Comparison of ENCODE assay signal across 8 cellular contexts in genomic region chr12:57229041-57229633, GRCh38. TPM values are rescaled to one million over a fixed set of nuclear protein-coding genes. Genes with fewer than 3 reads are reported as not detected.
DNase-seq lines count a peak whose midpoint lies in the region; ATAC-seq, FAIRE-seq and TF ChIP-seq lines count a peak whose summit lies in the region.

No MANE protein-coding gene starts in this region.

- POLR2A ChIA-PET in activated CD4-positive, alpha-beta T cell treated with anti-CD3 and anti-CD28 coated beads for 36 hours (lab: Charles Lee): interaction anchor here (0.6 to 2.6 kb wide), 6 partner anchors 9 to 149 kb away, joined by 3 to 17 read pairs (median 4); partner anchors contain the start of gene STAT6

- H3K4me3 Mint-ChIP-seq in activated CD4-positive, alpha-beta T cell treated with anti-CD3 and anti-CD28 coated beads for 36 hours: peak overlapping the region; percentile 100
- peak overlapping the region; percentile 91 for H3K4me3 Mint-ChIP-seq in astrocyte (ENCODE audit: unreplicated experiment)

- CTCF ChIA-PET in activated CD4-positive, alpha-beta T cell treated with anti-CD3 and anti-CD28 coated beads for 36 hours (lab: Charles Lee): interaction anchor here (0.5 to 10.5 kb wide), 14 partner anchors 10 to 839 kb away, joined by 3 to 282 read pairs (median 4); partner anchors contain the start of genes ARHGAP9, PIP4K2C and STAT6

- no peak for TF ChIP-seq POLR2A in H54 (IDR thresholded peaks at IDR 0.05; ENCODE audit: low read depth, low read length)

- peaks cover 38% of the 10 kb centered on the region for H3K79me2 ChIP-seq in astrocyte (ENCODE audit: insufficient read depth, low read length)

- H3K36me3 Mint-ChIP-seq in activated CD4-positive, alpha-beta T cell treated with anti-CD3 and anti-CD28 coated beads for 36 hours (ENCODE audit: low read depth): peaks cover 45% of the 10 kb centered on the region
- peaks cover 27% of the 10 kb centered on the region for H3K36me3 Mint-ChIP-seq in astrocyte (ENCODE audit: low read depth, unreplicated experiment)

- no peaks in the 10 kb centered on the region for H3K9me3 ChIP-seq in astrocyte (ENCODE audit: insufficient read depth, low read depth, low read length)
- no peaks in the 10 kb centered on the region for H3K9me3 ChIP-seq in mononuclear cell (ENCODE audit: low read depth, low read length)

- peaks cover 24% of the 10 kb centered on the region for H3K27me3 ChIP-seq in astrocyte (ENCODE audit: insufficient read depth, low read length)
- peaks cover 35% of the 10 kb centered on the region for H3K27me3 ChIP-seq in mononuclear cell (ENCODE audit: insufficient read depth, low read length)

- peak; percentile 18 for ATAC-seq in activated CD4-positive, alpha-beta T cell treated with anti-CD3 and anti-CD28 coated beads for 36 hours

- H3K27ac ChIP-seq in astrocyte (ENCODE audit: low read depth, low read length): peak overlapping the region; percentile 97

- H3K9me3 Mint-ChIP-seq in activated CD4-positive, alpha-beta T cell treated with anti-CD3 and anti-CD28 coated beads for 36 hours (ENCODE audit: low read depth): no peaks in the 10 kb centered on the region
- no peaks in the 10 kb centered on the region for H3K9me3 Mint-ChIP-seq in astrocyte (ENCODE audit: unreplicated experiment)

- peaks cover 45% of the 10 kb centered on the region for H4K20me1 ChIP-seq in astrocyte (ENCODE audit: insufficient read depth, low read length)

- H3K27ac Mint-ChIP-seq in activated CD4-positive, alpha-beta T cell treated with anti-CD3 and anti-CD28 coated beads for 36 hours: peak overlapping the region; percentile 99
- H3K27ac Mint-ChIP-seq in astrocyte (ENCODE audit: unreplicated experiment): peak overlapping the region; percentile 96

- H2AFZ ChIP-seq in astrocyte (ENCODE audit: low read depth, low read length): peak overlapping the region; percentile 30

- peaks cover 59% of the 10 kb centered on the region for H3K4me1 Mint-ChIP-seq in activated CD4-positive, alpha-beta T cell treated with anti-CD3 and anti-CD28 coated beads for 36 hours
- peaks cover 42% of the 10 kb centered on the region for H3K4me1 Mint-ChIP-seq in astrocyte (ENCODE audit: low read depth, unreplicated experiment)

- H3K4me2 ChIP-seq in astrocyte (ENCODE audit: low read length): peak overlapping the region; percentile 100

- peak overlapping the region; percentile 80 for H3K4me3 ChIP-seq in Jurkat, Clone E6-1 (ENCODE audit: low read length)
- H3K4me3 ChIP-seq in astrocyte (ENCODE audit: insufficient read depth, low read depth, low read length) (peak overlapping the region; percentile 96), mononuclear cell (ENCODE audit: low read length) (peak overlapping the region; percentile 55)

- no peak for DNase-seq in activated CD4-positive, alpha-beta T cell treated with anti-CD3 and anti-CD28 coated beads for 36 hours
- DNase-seq in activated CD4-positive, alpha-beta T cell treated with anti-CD3 and anti-CD28 coated beads for 1 hour: no peak
- peak; percentile 77 for DNase-seq in Jurkat, Clone E6-1 (ENCODE audit: low read depth, low spot score)
- DNase-seq in astrocyte (ENCODE audit: low read depth) (no peak), H54 (ENCODE audit: insufficient read length, low spot score) (no peak), NCI-H526 treated with DMSO at 0.1 percent for 48 hours (lab: John Stamatoyannopoulos, UW) (no peak), activated gamma-delta T cell (lab: John Stamatoyannopoulos, UW) (no peak)

- peaks cover 23% of the 10 kb centered on the region for H3K36me3 ChIP-seq in astrocyte (ENCODE audit: insufficient read depth, low read length)

- peaks cover 33% of the 10 kb centered on the region for H3K4me1 ChIP-seq in astrocyte (ENCODE audit: insufficient read depth, low read length)
- peaks cover 62% of the 10 kb centered on the region for H3K4me1 ChIP-seq in mononuclear cell (ENCODE audit: insufficient read depth, low read length)

- no peak for TF ChIP-seq CTCF in astrocyte (IDR thresholded peaks at IDR 0.05; ENCODE audit: insufficient read depth, low read depth, low read length)

- peak overlapping the region; percentile 99 for H3K9ac ChIP-seq in astrocyte (ENCODE audit: low read length)

- FAIRE-seq in astrocyte (lab: Jason Lieb, UNC) (no peak), H54 (lab: Jason Lieb, UNC) (no peak)

- peaks cover 24% of the 10 kb centered on the region for H3K27me3 Mint-ChIP-seq in activated CD4-positive, alpha-beta T cell treated with anti-CD3 and anti-CD28 coated beads for 36 hours
- peaks cover 25% of the 10 kb centered on the region for H3K27me3 Mint-ChIP-seq in astrocyte (ENCODE audit: low read depth, unreplicated experiment)

- intact Hi-C loops in activated CD4-positive, alpha-beta T cell treated with anti-CD3 and anti-CD28 coated beads for 36 hours (cut with DNase I, micrococcal nuclease): loop anchor here (1.0 to 10.0 kb wide), 5 partner anchors 10 to 594 kb away; partner anchors contain the start of genes BAZ2A (in 1 of the 2), LRP1 (in 1 of the 2) and NACA (in 1 of the 2)

RNA-seq across cellular contexts. Expression of gene SHMT2, which starts 0.4 kb away (rescaled TPM):
- 100 to 1,000 TPM; 436 to 487 TPM for total RNA-seq in activated CD4-positive, alpha-beta T cell treated with anti-CD3 and anti-CD28 coated beads for 36 hours
- 205 TPM for polyA plus RNA-seq in Jurkat, Clone E6-1 (2012; ENCODE audit: insufficient read depth, insufficient read length)
- total RNA-seq in astrocyte: 197 and 217 TPM in 2 replicates
- 50.6 TPM for total RNA-seq in mononuclear cell

RNA-seq across cellular contexts. Expression of gene NXPH4, which starts 12.5 kb away (rescaled TPM):
- total RNA-seq in activated CD4-positive, alpha-beta T cell treated with anti-CD3 and anti-CD28 coated beads for 36 hours: under 1 TPM; 0.41 to 0.51 TPM
- 6.3 TPM for polyA plus RNA-seq in Jurkat, Clone E6-1 (2012; ENCODE audit: insufficient read depth, insufficient read length)
- 14.5 and 22.3 TPM in 2 replicates for total RNA-seq in astrocyte
- total RNA-seq in mononuclear cell: not detected

RNA-seq across cellular contexts. Expression of gene STAC3, which starts 21.9 kb away (rescaled TPM):
- 1 to 10 TPM; 2.5 to 2.8 TPM for total RNA-seq in activated CD4-positive, alpha-beta T cell treated with anti-CD3 and anti-CD28 coated beads for 36 hours
- polyA plus RNA-seq in Jurkat, Clone E6-1 (2012; ENCODE audit: insufficient read depth, insufficient read length): 9.1 TPM
- 0.75 and 0.82 TPM in 2 replicates for total RNA-seq in astrocyte
- 3.1 TPM for total RNA-seq in mononuclear cell

Comparison
In these comparisons a context has a peak if more than half of its experiments do, and no peak if none do; other contexts are left out.
1. RNA of gene NXPH4, which starts 12.5 kb away (total RNA-seq): 14.5 to 22.3 TPM in astrocyte; 0.41 to 0.51 TPM in activated CD4-positive, alpha-beta T cell treated with anti-CD3 and anti-CD28 coated beads for 36 hours and not detected in mononuclear cell (single experiment); every median in the first group is over 10 times any median in the second.
2. Peak in every context shown above with its lines, with median percentiles within 50 percentile points of each other: H3K4me3 ChIP-seq.